ENCODE assay signal across 8 cellular contexts in the genomic region with DNA sequence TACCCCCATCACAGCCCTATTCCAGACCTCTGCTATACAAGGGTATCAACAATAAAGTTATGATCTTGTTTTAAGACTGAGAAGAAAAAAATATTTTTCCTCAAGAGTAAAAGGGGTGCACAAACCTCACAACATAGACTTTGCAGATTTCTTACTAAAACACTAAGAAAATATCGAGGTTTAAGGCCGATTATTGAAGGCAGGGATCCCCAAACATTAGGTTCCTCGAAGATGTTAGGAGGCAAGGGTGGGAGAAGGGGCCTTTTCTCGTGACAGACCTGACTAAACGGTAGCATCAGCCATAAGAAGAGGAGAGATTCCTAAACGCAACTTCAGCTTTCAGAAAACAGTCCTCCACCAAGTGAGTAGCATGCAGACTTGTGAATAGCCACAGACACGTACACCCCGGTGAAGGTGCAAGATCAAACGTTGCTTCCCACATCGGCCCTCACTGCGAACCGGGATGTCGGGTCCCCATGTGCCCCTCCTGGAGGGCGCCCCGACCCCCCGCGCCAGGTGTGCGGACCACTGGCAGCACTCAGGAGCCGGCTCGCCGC. TPM values are rescaled to one million over a fixed set of nuclear protein-coding genes. Genes with fewer than 3 reads are reported as not detected.
A peak's percentile ranks its signal among the peaks of the same experiment; 100 is the strongest.
DNase-seq lines count a peak whose midpoint lies in the region; ATAC-seq and TF ChIP-seq lines count a peak whose summit lies in the region.

No MANE protein-coding gene starts in this region.

- WGBS in aorta, 2 donors: 0 to 1% methylated on average over 21 of the region's 21 CpGs

- H3K36me3 ChIP-seq in aorta (ENCODE audit: control insufficient read depth in 1 of 2, insufficient read depth in 2 of 2, low read length in 1 of 2): no peaks in the 10 kb centered on the region

- TF ChIP-seq CTCF in epithelial cell of esophagus (IDR thresholded peaks at IDR 0.05; ENCODE audit: insufficient read depth, low read depth, low read length, missing control alignments): no peak

- in situ Hi-C loops in Caki2 (cut with HindIII; ENCODE audit: low pct_unique_long_range_greater_than_20kb, low sequenced_read_pairs): no loop called here

- H3K4me3 ChIP-seq in epithelial cell of esophagus (ENCODE audit: low read length) (peak overlapping the region; percentile 81), aorta (ENCODE audit: low read length in 2 of 2) (peak overlapping the region; percentile 71 to 84)

- POLR2A ChIA-PET in activated CD4-positive, alpha-beta T cell treated with anti-CD3 and anti-CD28 coated beads for 36 hours (lab: Charles Lee): no interaction called here

- H3K4me3 Mint-ChIP-seq in activated CD4-positive, alpha-beta T cell treated with anti-CD3 and anti-CD28 coated beads for 36 hours: peak overlapping the region; percentile 92

- no peaks in the 10 kb centered on the region for H3K4me1 ChIP-seq in aorta (ENCODE audit: control insufficient read depth in 1 of 2, insufficient read depth in 2 of 2, low read length in 2 of 2)

- H3K9me3 ChIP-seq in aorta (ENCODE audit: control insufficient read depth, low read length): no peaks in the 10 kb centered on the region

- CTCF ChIA-PET in activated CD4-positive, alpha-beta T cell treated with anti-CD3 and anti-CD28 coated beads for 36 hours (lab: Charles Lee): interaction anchor here (0.6 kb wide), 1 partner anchor 150 kb away, joined by 3 read pairs; no protein-coding TSS in a partner anchor

- H3K27ac Mint-ChIP-seq in activated CD4-positive, alpha-beta T cell treated with anti-CD3 and anti-CD28 coated beads for 36 hours: peak overlapping the region; percentile 91

- H3K4me1 Mint-ChIP-seq in activated CD4-positive, alpha-beta T cell treated with anti-CD3 and anti-CD28 coated beads for 36 hours: peaks cover 49% of the 10 kb centered on the region

- H3K27me3 Mint-ChIP-seq in activated CD4-positive, alpha-beta T cell treated with anti-CD3 and anti-CD28 coated beads for 36 hours: no peaks in the 10 kb centered on the region

- peak; percentile 15 for DNase-seq in Caki2 (ENCODE audit: low read depth)
- peak; percentile 32 for DNase-seq in KG1 (lab: John Stamatoyannopoulos, UW)
- no peak for DNase-seq in activated CD4-positive, alpha-beta T cell treated with anti-CD3 and anti-CD28 coated beads for 36 hours
- peak; percentile 40 for DNase-seq in epithelial cell of esophagus (ENCODE audit: low read depth)
- DNase-seq in myocyte (ENCODE audit: low read depth): peak; percentile 37
- peak in 1 of 2 donors; percentile 56 for DNase-seq in aorta

- H3K27ac ChIP-seq in aorta (ENCODE audit: low read depth in 1 of 2, low read length in 2 of 2): peak overlapping the region in 1 of 2 donors; percentile 25

- H3K27me3 ChIP-seq in aorta (ENCODE audit: control insufficient read depth in 1 of 2, insufficient read depth in 2 of 2, low read length in 1 of 2): no peaks in the 10 kb centered on the region

- H3K9me3 Mint-ChIP-seq in activated CD4-positive, alpha-beta T cell treated with anti-CD3 and anti-CD28 coated beads for 36 hours (ENCODE audit: low read depth): peaks cover 2% of the 10 kb centered on the region

- intact Hi-C loops in activated CD4-positive, alpha-beta T cell treated with anti-CD3 and anti-CD28 coated beads for 36 hours (cut with DNase I, micrococcal nuclease): loop anchor here (1.0 to 10.0 kb wide), 9 partner anchors 30 to 1018 kb away; a partner anchor contains a TSS
- intact Hi-C loops in aorta (cut with DNase I): no loop called here

- ATAC-seq in GM19351 (IDR thresholded peaks at IDR 0.05; ENCODE audit: unreplicated experiment) (peak; percentile 25), aorta (ENCODE audit: low FRiP score) (peak; percentile 4), HG02798 (IDR thresholded peaks at IDR 0.05; ENCODE audit: poor library complexity, unreplicated experiment) (no peak)
- ATAC-seq in activated CD4-positive, alpha-beta T cell treated with anti-CD3 and anti-CD28 coated beads for 36 hours: peak; percentile 46

- peaks cover 2% of the 10 kb centered on the region for H3K36me3 Mint-ChIP-seq in activated CD4-positive, alpha-beta T cell treated with anti-CD3 and anti-CD28 coated beads for 36 hours (ENCODE audit: low read depth)

RNA-seq across cellular contexts. Expression of a gene that starts 0.7 kb away (rescaled TPM):
- total RNA-seq in Caki2 (2014; rRNA removed; shearing (Covaris generic); ENCODE audit: low replicate concordance): 2.2 and 6.4 TPM in 2 replicates
- total RNA-seq in activated CD4-positive, alpha-beta T cell treated with anti-CD3 and anti-CD28 coated beads for 36 hours: 10 to 100 TPM; 27.1 to 28.2 TPM
- total RNA-seq in myocyte (38.5 and 38.9 TPM in 2 replicates), aorta (10 to 100 TPM; 40.9 to 45.5 TPM)
- 16.7 TPM for polyA plus RNA-seq in myocyte (2012)
- polyA plus RNA-seq in aorta: 1 to 10 TPM; 5.0 to 8.9 TPM

RNA-seq across cellular contexts. Expression of a gene that starts 0.8 kb away (rescaled TPM):
- total RNA-seq in Caki2 (2014; rRNA removed; shearing (Covaris generic); ENCODE audit: low replicate concordance): 1.2 and 10.5 TPM in 2 replicates
- 1 to 10 TPM; 1.1 to 1.4 TPM for total RNA-seq in activated CD4-positive, alpha-beta T cell treated with anti-CD3 and anti-CD28 coated beads for 36 hours
- total RNA-seq in myocyte (10.4 and 13.9 TPM in 2 replicates), aorta (1 to 10 TPM; 1.8 to 3.2 TPM)
- polyA plus RNA-seq in myocyte (2012): 5.8 TPM
- 1 to 10 TPM; 1.6 to 1.8 TPM for polyA plus RNA-seq in aorta

Comparison
In these comparisons a context has a peak if more than half of its experiments do, and no peak if none do; other contexts are left out.
1. intact Hi-C loops: an anchor here in activated CD4-positive, alpha-beta T cell treated with anti-CD3 and anti-CD28 coated beads for 36 hours (1.0 to 10.0 kb wide); none called in aorta.